ENCODE assay signal across 13 cellular contexts in genomic region chr16:84501077-84501735, GRCh38. TPM values are rescaled to one million over a fixed set of nuclear protein-coding genes. Genes with fewer than 3 reads are reported as not detected.
DNase-seq lines count a peak whose midpoint lies in the region; ATAC-seq and TF ChIP-seq lines count a peak whose summit lies in the region.
"Had no signal": no experiment of that assay in that cellular context is flagged by ENCODE, and none has a peak within 500 bp of the region (broad histone marks: within the 10 kb centered on the region; RNA-seq: fewer than 3 reads in every experiment).

No MANE protein-coding gene starts in this region.

- intact Hi-C loops in Panc1 (cut with micrococcal nuclease; ENCODE audit: unreplicated experiment) (no loop called here), A673 (cut with micrococcal nuclease; ENCODE audit: unreplicated experiment) (no loop called here)

- peak overlapping the region; percentile 57 for H3K4me2 ChIP-seq in skeletal muscle satellite cell (ENCODE audit: low read length)

- DNase-seq in GM03348 (ENCODE audit: low spot score) (peak; percentile 42), Panc1 (ENCODE audit: low read depth, low spot score) (peak; percentile 75), putamen (ENCODE audit: low spot score) (no peak), mucosa of gallbladder (ENCODE audit: low spot score) (no peak), A673 (ENCODE audit: low spot score) (no peak)
- DNase-seq: NCI-H1930, T1000 had no signal

- no peaks in the 10 kb centered on the region for H3K27me3 ChIP-seq in Panc1 (ENCODE audit: control insufficient read depth, insufficient read depth, low read length)
- H3K27me3 ChIP-seq in skeletal muscle satellite cell (ENCODE audit: control insufficient read depth, insufficient read depth, low read length) = no peaks in the 10 kb centered on the region
- no peaks in the 10 kb centered on the region for H3K27me3 ChIP-seq in A673 (replicated peaks; ENCODE audit: insufficient read depth, low read depth, low read length, poor library complexity)
- H3K27me3 ChIP-seq: ascending aorta, vagina had no signal

- H3K4me1 ChIP-seq in Panc1 (ENCODE audit: control insufficient read depth, insufficient read depth, low read length) (peaks cover 26% of the 10 kb centered on the region), skeletal muscle satellite cell (ENCODE audit: control insufficient read depth, insufficient read depth, low read length) (peaks cover 52% of the 10 kb centered on the region), A673 (ENCODE audit: insufficient read depth, low read length, poor library complexity, severe bottlenecking) (peaks cover 3% of the 10 kb centered on the region)

- no peak overlapping the region for H3K9ac ChIP-seq in skeletal muscle satellite cell (ENCODE audit: low read depth, low read length)

- POLR2A ChIA-PET in Panc1 (lab: Charles Lee) (no interaction called here), A673 (lab: Charles Lee; ENCODE audit: low non-redundant PET) (no interaction called here)

- TF ChIP-seq CTCF in Panc1 (IDR thresholded peaks at IDR 0.05) = no peak
- TF ChIP-seq CTCF in A673 (conservative IDR thresholded peaks at IDR 0.05; ENCODE audit: low read depth, low read length) = no peak

- in situ Hi-C loops in Panc1 (cut with HindIII; ENCODE audit: low pct_unique_long_range_greater_than_20kb, low sequenced_read_pairs) = no loop called here

- H3K4me3 ChIP-seq in Panc1 (ENCODE audit: low read depth in 2 of 2, low read length in 2 of 2) (no peak overlapping the region), skeletal muscle satellite cell (ENCODE audit: low read length) (peak overlapping the region; percentile 35), A673 (ENCODE audit: low read depth, low read length, poor library complexity, severe bottlenecking) (no peak overlapping the region)
- H3K4me3 ChIP-seq: ascending aorta, skin epidermis, vagina had no signal

- no TSS peak for BruUV-seq in Panc1 (replicated peaks; lab: Mats Ljungman, UMichigan)
- no TSS peak for BruUV-seq in A673 (replicated peaks; lab: Mats Ljungman, UMichigan)

- H3K36me3 ChIP-seq in Panc1 (ENCODE audit: control insufficient read depth, insufficient read depth, low read length) (no peaks in the 10 kb centered on the region; the same call in 1 of the 2 replicates), skeletal muscle satellite cell (ENCODE audit: insufficient read depth, low read length) (peaks cover 53% of the 10 kb centered on the region), A673 (ENCODE audit: insufficient read depth, low read length, poor library complexity, severe bottlenecking) (no peaks in the 10 kb centered on the region)

- H3K9me3 ChIP-seq in Panc1 (ENCODE audit: control insufficient read depth, insufficient read depth, low read depth, low read length) (no peaks in the 10 kb centered on the region), skeletal muscle satellite cell (replicated peaks; ENCODE audit: low read length) (no peaks in the 10 kb centered on the region), A673 (ENCODE audit: low read depth, low read length, poor library complexity, severe bottlenecking) (no peaks in the 10 kb centered on the region)
- H3K9me3 ChIP-seq: ascending aorta, vagina had no signal

- ATAC-seq in Panc1 (peak; percentile 24; the same call in 1 of the 2 replicates), esophagus mucosa (peak; percentile 62), GM21447 (IDR thresholded peaks at IDR 0.05; ENCODE audit: unreplicated experiment) (no peak)

- CTCF ChIA-PET in Panc1 (lab: Charles Lee) (no interaction called here), A673 (lab: Charles Lee) (no interaction called here)

- H3K27ac ChIP-seq in Panc1 (ENCODE audit: low read length) (no peak overlapping the region), A673 (ENCODE audit: low read depth, low read length, poor library complexity, severe bottlenecking) (no peak overlapping the region)
- H3K27ac ChIP-seq: ascending aorta had no signal

RNA-seq across cellular contexts. Expression of gene MEAK7, which starts 3.3 kb away (rescaled TPM):
- 17.2 TPM for total RNA-seq in Panc1 (2021; ENCODE audit: unreplicated experiment)
- polyA plus RNA-seq in Panc1 (2012; ENCODE audit: insufficient read length) = 16.2 TPM
- 58.3 TPM for total RNA-seq in esophagus mucosa
- total RNA-seq in skeletal muscle satellite cell (2012; rRNA removed) = 27.3 and 40.1 TPM in 2 replicates
- total RNA-seq in mucosa of gallbladder = 22.5 TPM
- 11.6 and 12.4 TPM in 2 replicates for total RNA-seq in A673 (2021)

Comparison
In these comparisons a context has a peak if more than half of its experiments do, and no peak if none do; other contexts are left out.
1. DNase-seq: peak in GM03348 (single experiment) and Panc1 (single experiment); none in putamen (single experiment), mucosa of gallbladder (single experiment) and A673 (single experiment).